In the genomic region with DNA sequence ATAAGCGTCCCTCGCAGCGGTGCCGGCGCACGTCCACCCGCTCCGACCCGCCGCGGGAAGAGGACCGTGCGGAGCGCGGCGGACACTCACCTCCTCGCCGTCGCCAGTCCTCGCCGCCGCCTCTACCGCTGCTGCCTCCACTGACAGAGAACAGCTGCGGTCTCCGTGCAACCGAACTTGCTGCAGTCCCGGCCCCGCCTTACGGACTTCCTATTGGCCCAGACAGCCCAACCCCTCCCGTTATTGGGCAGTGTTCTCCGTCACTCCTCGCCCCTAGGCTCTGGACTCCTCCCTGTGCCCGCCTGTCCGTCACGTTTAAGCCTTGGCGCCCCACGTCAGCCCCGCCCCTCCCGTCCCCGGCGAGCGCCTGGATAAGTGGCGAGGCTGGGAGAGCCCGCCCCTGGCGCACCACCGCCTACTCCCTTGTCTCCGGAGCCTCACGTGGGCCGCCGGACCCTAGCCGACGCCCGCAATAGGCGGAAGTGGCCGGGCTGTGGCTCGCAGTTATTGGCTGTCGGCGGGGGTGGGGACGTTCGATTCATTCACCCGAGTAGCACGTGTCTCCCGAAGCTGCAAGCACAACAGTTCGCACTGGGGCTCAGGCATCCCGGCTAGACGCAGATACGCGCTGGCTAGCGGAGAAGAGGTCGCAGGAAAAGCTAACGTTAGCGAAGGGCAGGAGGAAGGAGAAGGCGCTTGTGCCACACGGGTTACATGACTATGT, we compare ENCODE assay signal across 8 cellular contexts. TPM values are rescaled to one million over a fixed set of nuclear protein-coding genes. Genes with fewer than 3 reads are reported as not detected.
A peak's percentile ranks its signal among the peaks of the same experiment; 100 is the strongest.
DNase-seq lines count a peak whose midpoint lies in the region; TF ChIP-seq lines count a peak whose summit lies in the region.

A gene with protein sequence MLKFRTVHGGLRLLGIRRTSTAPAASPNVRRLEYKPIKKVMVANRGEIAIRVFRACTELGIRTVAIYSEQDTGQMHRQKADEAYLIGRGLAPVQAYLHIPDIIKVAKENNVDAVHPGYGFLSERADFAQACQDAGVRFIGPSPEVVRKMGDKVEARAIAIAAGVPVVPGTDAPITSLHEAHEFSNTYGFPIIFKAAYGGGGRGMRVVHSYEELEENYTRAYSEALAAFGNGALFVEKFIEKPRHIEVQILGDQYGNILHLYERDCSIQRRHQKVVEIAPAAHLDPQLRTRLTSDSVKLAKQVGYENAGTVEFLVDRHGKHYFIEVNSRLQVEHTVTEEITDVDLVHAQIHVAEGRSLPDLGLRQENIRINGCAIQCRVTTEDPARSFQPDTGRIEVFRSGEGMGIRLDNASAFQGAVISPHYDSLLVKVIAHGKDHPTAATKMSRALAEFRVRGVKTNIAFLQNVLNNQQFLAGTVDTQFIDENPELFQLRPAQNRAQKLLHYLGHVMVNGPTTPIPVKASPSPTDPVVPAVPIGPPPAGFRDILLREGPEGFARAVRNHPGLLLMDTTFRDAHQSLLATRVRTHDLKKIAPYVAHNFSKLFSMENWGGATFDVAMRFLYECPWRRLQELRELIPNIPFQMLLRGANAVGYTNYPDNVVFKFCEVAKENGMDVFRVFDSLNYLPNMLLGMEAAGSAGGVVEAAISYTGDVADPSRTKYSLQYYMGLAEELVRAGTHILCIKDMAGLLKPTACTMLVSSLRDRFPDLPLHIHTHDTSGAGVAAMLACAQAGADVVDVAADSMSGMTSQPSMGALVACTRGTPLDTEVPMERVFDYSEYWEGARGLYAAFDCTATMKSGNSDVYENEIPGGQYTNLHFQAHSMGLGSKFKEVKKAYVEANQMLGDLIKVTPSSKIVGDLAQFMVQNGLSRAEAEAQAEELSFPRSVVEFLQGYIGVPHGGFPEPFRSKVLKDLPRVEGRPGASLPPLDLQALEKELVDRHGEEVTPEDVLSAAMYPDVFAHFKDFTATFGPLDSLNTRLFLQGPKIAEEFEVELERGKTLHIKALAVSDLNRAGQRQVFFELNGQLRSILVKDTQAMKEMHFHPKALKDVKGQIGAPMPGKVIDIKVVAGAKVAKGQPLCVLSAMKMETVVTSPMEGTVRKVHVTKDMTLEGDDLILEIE (minus strand): TSS at position 152 of the 724 bp plus-strand sequence. CDS start 86,224 bp downstream, outside the sequence.

- no peaks in the 10 kb centered on the region for H3K27me3 Mint-ChIP-seq in activated naive CD8-positive, alpha-beta T cell

- peaks cover 17% of the 10 kb centered on the region for H3K4me1 Mint-ChIP-seq in activated naive CD8-positive, alpha-beta T cell (ENCODE audit: low read depth)

- CTCF ChIA-PET in HEK293 (lab: Yijun Ruan, JAX), result interaction anchor here (0.6 to 1.0 kb wide), 4 partner anchors 8 to 246 kb away, joined by 3 read pairs; no protein-coding TSS in a partner anchor

- H3K4me1 ChIP-seq in HEK293 (ENCODE audit: control insufficient read depth, insufficient read depth, low read length), result no peaks in the 10 kb centered on the region

- peak within 1 kb of the TSS; percentile 93 for H3K27ac Mint-ChIP-seq in activated naive CD8-positive, alpha-beta T cell

- H3K9me3 ChIP-seq in HEK293 (ENCODE audit: control insufficient read depth, insufficient read depth, low read depth, low read length), result no peaks in the 10 kb centered on the region

- DNase-seq in G401 (ENCODE audit: low spot score), result peak; percentile 100
- peak; percentile 100 for DNase-seq in MV-4-11 (lab: John Stamatoyannopoulos, UW)
- peak; percentile 99 for DNase-seq in SKM-1 (lab: John Stamatoyannopoulos, UW; ENCODE audit: unreplicated experiment)
- peak; percentile 100 for DNase-seq in globus pallidus (ENCODE audit: low spot score)
- peak; percentile 86 to 100 (median 100) for DNase-seq in nucleus accumbens (lab: John Stamatoyannopoulos, UW)
- peak; percentile 99 for DNase-seq in superior temporal gyrus (ENCODE audit: extremely low spot score)

- no peak within 1 kb of the TSS for H3K27ac ChIP-seq in HEK293 (ENCODE audit: extremely low read depth, low read depth, low read length)

- H3K36me3 Mint-ChIP-seq in activated naive CD8-positive, alpha-beta T cell, result no peaks in the 10 kb centered on the region

- peak within 1 kb of the TSS; percentile 82 for H3K4me3 Mint-ChIP-seq in activated naive CD8-positive, alpha-beta T cell

- H3K4me3 ChIP-seq in HEK293 (ENCODE audit: low read depth, low read length), result peak within 1 kb of the TSS; percentile 81

- no peaks in the 10 kb centered on the region for H3K36me3 ChIP-seq in HEK293 (ENCODE audit: control insufficient read depth in 2 of 2, insufficient read depth in 1 of 2, low read length in 2 of 2)

- in situ Hi-C loops in G401 (cut with HindIII; ENCODE audit: low sequenced_read_pairs), result no loop called here

- no peak for TF ChIP-seq CTCF in HEK293 (tag by site-specific recombination; IDR thresholded peaks at IDR 0.05)

- POLR2A ChIA-PET in HEK293 (lab: Yijun Ruan, JAX), result interaction anchor here (0.5 to 1.6 kb wide), 5 partner anchors 9 to 115 kb away, joined by 3 to 8 read pairs (median 6); partner anchors contain the start of gene RCE1

- no peaks in the 10 kb centered on the region for H3K9me3 Mint-ChIP-seq in activated naive CD8-positive, alpha-beta T cell (ENCODE audit: low read depth)

TF ChIP-seq in HEK293, 187 proteins besides CTCF, POLR2A, EP300 and RAD21 (continues in another document):
- TF ChIP-seq ZNF114 (tag by site-specific recombination; IDR thresholded peaks at IDR 0.05) (no peak), ZNF19 (tag by site-specific recombination; IDR thresholded peaks at IDR 0.05; ENCODE audit: low read depth) (no peak), ZNF830 (tag by site-specific recombination; IDR thresholded peaks at IDR 0.05; ENCODE audit: low read depth) (no peak), SETDB1 (IDR thresholded peaks at IDR 0.05; ENCODE audit: insufficient read length, low read length) (no peak), KLF8 (tag by site-specific recombination; IDR thresholded peaks at IDR 0.05) (peak; percentile 97), ZNF549 (tag by site-specific recombination; IDR thresholded peaks at IDR 0.05) (no peak), ZIC2 (tag by site-specific recombination; IDR thresholded peaks at IDR 0.05) (no peak)
- TF ChIP-seq, protein P1, sequence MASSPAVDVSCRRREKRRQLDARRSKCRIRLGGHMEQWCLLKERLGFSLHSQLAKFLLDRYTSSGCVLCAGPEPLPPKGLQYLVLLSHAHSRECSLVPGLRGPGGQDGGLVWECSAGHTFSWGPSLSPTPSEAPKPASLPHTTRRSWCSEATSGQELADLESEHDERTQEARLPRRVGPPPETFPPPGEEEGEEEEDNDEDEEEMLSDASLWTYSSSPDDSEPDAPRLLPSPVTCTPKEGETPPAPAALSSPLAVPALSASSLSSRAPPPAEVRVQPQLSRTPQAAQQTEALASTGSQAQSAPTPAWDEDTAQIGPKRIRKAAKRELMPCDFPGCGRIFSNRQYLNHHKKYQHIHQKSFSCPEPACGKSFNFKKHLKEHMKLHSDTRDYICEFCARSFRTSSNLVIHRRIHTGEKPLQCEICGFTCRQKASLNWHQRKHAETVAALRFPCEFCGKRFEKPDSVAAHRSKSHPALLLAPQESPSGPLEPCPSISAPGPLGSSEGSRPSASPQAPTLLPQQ (tag by site-specific recombination; IDR thresholded peaks at IDR 0.05), result peak; percentile 89
- TF ChIP-seq, protein P2, sequence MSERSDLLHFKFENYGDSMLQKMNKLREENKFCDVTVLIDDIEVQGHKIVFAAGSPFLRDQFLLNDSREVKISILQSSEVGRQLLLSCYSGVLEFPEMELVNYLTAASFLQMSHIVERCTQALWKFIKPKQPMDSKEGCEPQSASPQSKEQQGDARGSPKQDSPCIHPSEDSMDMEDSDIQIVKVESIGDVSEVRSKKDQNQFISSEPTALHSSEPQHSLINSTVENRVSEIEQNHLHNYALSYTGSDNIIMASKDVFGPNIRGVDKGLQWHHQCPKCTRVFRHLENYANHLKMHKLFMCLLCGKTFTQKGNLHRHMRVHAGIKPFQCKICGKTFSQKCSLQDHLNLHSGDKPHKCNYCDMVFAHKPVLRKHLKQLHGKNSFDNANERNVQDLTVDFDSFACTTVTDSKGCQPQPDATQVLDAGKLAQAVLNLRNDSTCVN (tag by site-specific recombination; optimal IDR thresholded peaks at IDR 0.05), result peak; percentile 88
- TF ChIP-seq, protein P3, sequence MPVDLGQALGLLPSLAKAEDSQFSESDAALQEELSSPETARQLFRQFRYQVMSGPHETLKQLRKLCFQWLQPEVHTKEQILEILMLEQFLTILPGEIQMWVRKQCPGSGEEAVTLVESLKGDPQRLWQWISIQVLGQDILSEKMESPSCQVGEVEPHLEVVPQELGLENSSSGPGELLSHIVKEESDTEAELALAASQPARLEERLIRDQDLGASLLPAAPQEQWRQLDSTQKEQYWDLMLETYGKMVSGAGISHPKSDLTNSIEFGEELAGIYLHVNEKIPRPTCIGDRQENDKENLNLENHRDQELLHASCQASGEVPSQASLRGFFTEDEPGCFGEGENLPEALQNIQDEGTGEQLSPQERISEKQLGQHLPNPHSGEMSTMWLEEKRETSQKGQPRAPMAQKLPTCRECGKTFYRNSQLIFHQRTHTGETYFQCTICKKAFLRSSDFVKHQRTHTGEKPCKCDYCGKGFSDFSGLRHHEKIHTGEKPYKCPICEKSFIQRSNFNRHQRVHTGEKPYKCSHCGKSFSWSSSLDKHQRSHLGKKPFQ (tag by site-specific recombination; IDR thresholded peaks at IDR 0.05), result no peak

RNA-seq across cellular contexts. Expression of the gene that starts here (rescaled TPM):
- total RNA-seq in G401 (2014; rRNA removed; shearing (Covaris generic)), result 31.1 and 93.9 TPM in 2 replicates
